Comparison of ENCODE assay signal across 1 cellular context in the genomic region with DNA sequence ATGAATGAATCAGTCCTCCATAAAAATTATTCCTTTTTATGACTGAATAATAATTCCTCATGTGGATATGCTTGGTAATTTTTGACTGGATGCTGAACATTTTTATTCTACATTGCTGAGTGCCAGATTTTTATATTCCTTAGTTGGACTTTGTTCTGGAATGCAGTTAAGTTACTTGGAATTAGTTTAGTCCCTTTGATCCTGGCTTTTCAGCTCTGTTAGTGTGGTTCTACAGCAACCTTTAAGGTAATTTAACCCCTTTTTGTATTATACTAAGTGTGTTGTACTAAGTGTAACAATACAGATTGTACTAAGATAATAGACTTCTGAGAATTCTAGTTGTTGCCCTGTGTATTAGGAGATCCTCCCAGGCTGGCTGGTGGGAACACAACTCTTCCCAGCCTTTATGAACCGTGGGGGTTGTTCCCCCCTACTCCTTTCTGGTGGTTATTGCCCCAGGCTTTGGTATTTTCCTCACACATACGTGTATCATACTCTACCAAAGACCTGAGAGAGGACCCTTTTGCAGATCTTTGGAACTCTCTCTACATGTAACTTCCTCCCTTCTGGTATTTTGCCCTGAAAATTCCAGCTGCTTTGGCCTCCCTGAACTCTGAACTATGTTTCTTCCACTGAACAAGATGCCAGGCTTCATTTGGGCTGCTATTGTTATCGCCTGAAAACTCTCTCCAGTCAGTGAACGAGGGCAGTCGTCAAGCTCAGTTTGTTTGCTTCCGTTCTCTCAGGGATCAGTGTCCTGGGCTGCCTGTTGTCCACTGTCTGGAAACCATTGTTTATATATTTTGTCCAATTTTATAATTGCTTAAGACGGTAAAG.
TF ChIP-seq lines count a peak whose summit lies in the region.

No MANE protein-coding gene starts in this region.

TF ChIP-seq in HepG2, 621 proteins besides CTCF, POLR2A, EP300 and RAD21 (continued from another document and continues in another):
- TF ChIP-seq ZBTB40 (IDR thresholded peaks at IDR 0.05) (no peak), ZBTB40 (CRISPR knock-in tag; IDR thresholded peaks at IDR 0.05) (no peak), DNMT3B (CRISPR knock-in tag; conservative IDR thresholded peaks at IDR 0.05) (no peak), TBP (CRISPR knock-in tag; IDR thresholded peaks at IDR 0.05) (no peak), FOXO1 (CRISPR knock-in tag; IDR thresholded peaks at IDR 0.05) (peak; percentile 42; the same call in 1 of the 2 replicates), ZNF777 (CRISPR knock-in tag; IDR thresholded peaks at IDR 0.05) (no peak), ZNF496 (CRISPR knock-in tag; IDR thresholded peaks at IDR 0.05; ENCODE audit: insufficient replicate concordance) (no peak), ZNF709 (CRISPR knock-in tag; IDR thresholded peaks at IDR 0.05) (no peak), U2AF1 (optimal IDR thresholded peaks at IDR 0.05; ENCODE audit: low read depth, low read length) (no peak), ZNF451 (CRISPR knock-in tag; IDR thresholded peaks at IDR 0.05) (no peak), ZNF207 (IDR thresholded peaks at IDR 0.05; ENCODE audit: borderline replicate concordance) (no peak), ZNF713 (CRISPR knock-in tag; IDR thresholded peaks at IDR 0.05) (no peak), ZNF850 (CRISPR knock-in tag; conservative IDR thresholded peaks at IDR 0.05) (no peak), NFE2 (CRISPR knock-in tag; IDR thresholded peaks at IDR 0.05) (no peak), ZNF558 (CRISPR knock-in tag; IDR thresholded peaks at IDR 0.05; ENCODE audit: borderline replicate concordance) (no peak), ZBTB34 (CRISPR knock-in tag; IDR thresholded peaks at IDR 0.05) (no peak), SUZ12 (IDR thresholded peaks at IDR 0.05; ENCODE audit: low read depth, low read length) (no peak), ZNF12 (CRISPR knock-in tag; IDR thresholded peaks at IDR 0.05) (no peak), TP53 (CRISPR knock-in tag; conservative IDR thresholded peaks at IDR 0.05) (no peak), ZNF816 (CRISPR knock-in tag; IDR thresholded peaks at IDR 0.05; ENCODE audit: borderline replicate concordance) (no peak), MTA1 (CRISPR knock-in tag; IDR thresholded peaks at IDR 0.05; ENCODE audit: borderline replicate concordance) (no peak), SRSF1 (optimal IDR thresholded peaks at IDR 0.05; ENCODE audit: low read depth, low read length) (no peak), ZSCAN9 (CRISPR knock-in tag; IDR thresholded peaks at IDR 0.05; ENCODE audit: borderline replicate concordance) (no peak), ESRRA (CRISPR knock-in tag; IDR thresholded peaks at IDR 0.05; ENCODE audit: low read depth) (no peak), RXRA (CRISPR knock-in tag; IDR thresholded peaks at IDR 0.05) (no peak; the same call in 1 of the 2 replicates), HOMEZ (CRISPR knock-in tag; IDR thresholded peaks at IDR 0.05; ENCODE audit: low read depth) (peak; percentile 24; the same call in 1 of the 2 replicates), SOX5 (CRISPR knock-in tag; IDR thresholded peaks at IDR 0.05; ENCODE audit: borderline replicate concordance) (peak; percentile 83; the same call in 1 of the 2 replicates)
- TF ChIP-seq, protein P1, sequence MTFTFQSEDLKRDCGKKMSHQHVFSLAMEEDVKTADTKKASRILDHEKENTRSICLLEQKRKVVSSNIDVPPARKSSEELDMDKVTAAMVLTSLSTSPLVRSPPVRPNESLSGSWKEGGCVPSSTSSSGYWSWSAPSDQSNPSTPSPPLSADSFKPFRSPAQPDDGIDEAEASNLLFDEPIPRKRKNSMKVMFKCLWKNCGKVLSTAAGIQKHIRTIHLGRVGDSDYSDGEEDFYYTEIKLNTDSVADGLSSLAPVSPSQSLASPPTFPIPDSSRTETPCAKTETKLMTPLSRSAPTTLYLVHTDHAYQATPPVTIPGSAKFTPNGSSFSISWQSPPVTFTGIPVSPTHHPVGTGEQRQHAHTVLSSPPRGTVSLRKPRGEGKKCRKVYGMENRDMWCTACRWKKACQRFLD (CRISPR knock-in tag; IDR thresholded peaks at IDR 0.05; ENCODE audit: borderline replicate concordance) = no peak
- TF ChIP-seq, protein P2, sequence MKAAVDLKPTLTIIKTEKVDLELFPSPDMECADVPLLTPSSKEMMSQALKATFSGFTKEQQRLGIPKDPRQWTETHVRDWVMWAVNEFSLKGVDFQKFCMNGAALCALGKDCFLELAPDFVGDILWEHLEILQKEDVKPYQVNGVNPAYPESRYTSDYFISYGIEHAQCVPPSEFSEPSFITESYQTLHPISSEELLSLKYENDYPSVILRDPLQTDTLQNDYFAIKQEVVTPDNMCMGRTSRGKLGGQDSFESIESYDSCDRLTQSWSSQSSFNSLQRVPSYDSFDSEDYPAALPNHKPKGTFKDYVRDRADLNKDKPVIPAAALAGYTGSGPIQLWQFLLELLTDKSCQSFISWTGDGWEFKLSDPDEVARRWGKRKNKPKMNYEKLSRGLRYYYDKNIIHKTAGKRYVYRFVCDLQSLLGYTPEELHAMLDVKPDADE (CRISPR knock-in tag; IDR thresholded peaks at IDR 0.05) = no peak
- TF ChIP-seq, protein P3, sequence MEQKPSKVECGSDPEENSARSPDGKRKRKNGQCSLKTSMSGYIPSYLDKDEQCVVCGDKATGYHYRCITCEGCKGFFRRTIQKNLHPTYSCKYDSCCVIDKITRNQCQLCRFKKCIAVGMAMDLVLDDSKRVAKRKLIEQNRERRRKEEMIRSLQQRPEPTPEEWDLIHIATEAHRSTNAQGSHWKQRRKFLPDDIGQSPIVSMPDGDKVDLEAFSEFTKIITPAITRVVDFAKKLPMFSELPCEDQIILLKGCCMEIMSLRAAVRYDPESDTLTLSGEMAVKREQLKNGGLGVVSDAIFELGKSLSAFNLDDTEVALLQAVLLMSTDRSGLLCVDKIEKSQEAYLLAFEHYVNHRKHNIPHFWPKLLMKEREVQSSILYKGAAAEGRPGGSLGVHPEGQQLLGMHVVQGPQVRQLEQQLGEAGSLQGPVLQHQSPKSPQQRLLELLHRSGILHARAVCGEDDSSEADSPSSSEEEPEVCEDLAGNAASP (CRISPR knock-in tag; IDR thresholded peaks at IDR 0.05; ENCODE audit: borderline replicate concordance) = no peak
- TF ChIP-seq, protein P4, sequence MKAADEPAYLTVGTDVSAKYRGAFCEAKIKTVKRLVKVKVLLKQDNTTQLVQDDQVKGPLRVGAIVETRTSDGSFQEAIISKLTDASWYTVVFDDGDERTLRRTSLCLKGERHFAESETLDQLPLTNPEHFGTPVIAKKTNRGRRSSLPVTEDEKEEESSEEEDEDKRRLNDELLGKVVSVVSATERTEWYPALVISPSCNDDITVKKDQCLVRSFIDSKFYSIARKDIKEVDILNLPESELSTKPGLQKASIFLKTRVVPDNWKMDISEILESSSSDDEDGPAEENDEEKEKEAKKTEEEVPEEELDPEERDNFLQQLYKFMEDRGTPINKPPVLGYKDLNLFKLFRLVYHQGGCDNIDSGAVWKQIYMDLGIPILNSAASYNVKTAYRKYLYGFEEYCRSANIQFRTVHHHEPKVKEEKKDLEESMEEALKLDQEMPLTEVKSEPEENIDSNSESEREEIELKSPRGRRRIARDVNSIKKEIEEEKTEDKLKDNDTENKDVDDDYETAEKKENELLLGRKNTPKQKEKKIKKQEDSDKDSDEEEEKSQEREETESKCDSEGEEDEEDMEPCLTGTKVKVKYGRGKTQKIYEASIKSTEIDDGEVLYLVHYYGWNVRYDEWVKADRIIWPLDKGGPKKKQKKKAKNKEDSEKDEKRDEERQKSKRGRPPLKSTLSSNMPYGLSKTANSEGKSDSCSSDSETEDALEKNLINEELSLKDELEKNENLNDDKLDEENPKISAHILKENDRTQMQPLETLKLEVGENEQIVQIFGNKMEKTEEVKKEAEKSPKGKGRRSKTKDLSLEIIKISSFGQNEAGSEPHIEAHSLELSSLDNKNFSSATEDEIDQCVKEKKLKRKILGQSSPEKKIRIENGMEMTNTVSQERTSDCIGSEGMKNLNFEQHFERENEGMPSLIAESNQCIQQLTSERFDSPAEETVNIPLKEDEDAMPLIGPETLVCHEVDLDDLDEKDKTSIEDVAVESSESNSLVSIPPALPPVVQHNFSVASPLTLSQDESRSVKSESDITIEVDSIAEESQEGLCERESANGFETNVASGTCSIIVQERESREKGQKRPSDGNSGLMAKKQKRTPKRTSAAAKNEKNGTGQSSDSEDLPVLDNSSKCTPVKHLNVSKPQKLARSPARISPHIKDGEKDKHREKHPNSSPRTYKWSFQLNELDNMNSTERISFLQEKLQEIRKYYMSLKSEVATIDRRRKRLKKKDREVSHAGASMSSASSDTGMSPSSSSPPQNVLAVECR (CRISPR knock-in tag; IDR thresholded peaks at IDR 0.05; ENCODE audit: borderline replicate concordance) = no peak
- TF ChIP-seq, protein P5, sequence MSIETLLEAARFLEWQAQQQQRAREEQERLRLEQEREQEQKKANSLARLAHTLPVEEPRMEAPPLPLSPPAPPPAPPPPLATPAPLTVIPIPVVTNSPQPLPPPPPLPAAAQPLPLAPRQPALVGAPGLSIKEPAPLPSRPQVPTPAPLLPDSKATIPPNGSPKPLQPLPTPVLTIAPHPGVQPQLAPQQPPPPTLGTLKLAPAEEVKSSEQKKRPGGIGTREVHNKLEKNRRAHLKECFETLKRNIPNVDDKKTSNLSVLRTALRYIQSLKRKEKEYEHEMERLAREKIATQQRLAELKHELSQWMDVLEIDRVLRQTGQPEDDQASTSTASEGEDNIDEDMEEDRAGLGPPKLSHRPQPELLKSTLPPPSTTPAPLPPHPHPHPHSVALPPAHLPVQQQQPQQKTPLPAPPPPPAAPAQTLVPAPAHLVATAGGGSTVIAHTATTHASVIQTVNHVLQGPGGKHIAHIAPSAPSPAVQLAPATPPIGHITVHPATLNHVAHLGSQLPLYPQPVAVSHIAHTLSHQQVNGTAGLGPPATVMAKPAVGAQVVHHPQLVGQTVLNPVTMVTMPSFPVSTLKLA (IDR thresholded peaks at IDR 0.05) = no peak
